29 cellular contexts compared by ENCODE assay signal in the genomic region with DNA sequence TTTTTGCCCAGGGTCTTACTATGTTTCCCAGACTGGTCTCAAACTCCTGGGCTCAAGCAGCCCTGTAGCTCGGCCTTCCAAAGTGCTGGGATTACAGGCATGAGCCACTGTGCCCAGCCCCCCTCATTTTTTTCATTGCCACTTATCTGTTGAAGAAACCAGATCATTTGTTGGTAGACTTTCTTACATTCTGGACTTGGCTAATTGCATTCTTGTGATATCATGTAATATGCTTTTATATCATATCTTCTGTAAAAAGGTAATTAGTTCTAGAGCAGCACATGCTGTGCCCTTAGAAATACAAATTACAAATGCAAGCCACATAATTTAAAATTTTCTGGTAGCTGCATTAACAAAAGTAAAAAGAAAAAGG. TPM values are rescaled to one million over a fixed set of nuclear protein-coding genes. Genes with fewer than 3 reads are reported as not detected.
"Had no signal": no experiment of that assay in that cellular context is flagged by ENCODE, and none has a peak within 500 bp of the region (broad histone marks: within the 10 kb centered on the region; RNA-seq: fewer than 3 reads in every experiment).

No MANE protein-coding gene starts in this region.

- H3K9me3 Mint-ChIP-seq: activated CD4-positive, alpha-beta T cell treated with anti-CD3 and anti-CD28 coated beads, Interleukin-2, amount 10 ng/mL, durations not matched to agents 24 days and 14 days; activated CD8-positive, alpha-beta T cell treated with anti-CD3 and anti-CD28 coated beads for 36 hours; activated naive CD4-positive, alpha-beta T cell treated with anti-CD3 and anti-CD28 coated beads, Interleukin-2, amount 50 U/mL, for 24 hours; activated naive CD8-positive, alpha-beta T cell treated with anti-CD3 and anti-CD28 coated beads, Interleukin-2, amount 10 ng/mL, durations not matched to agents 7 days and 5 days; activated T-cell treated with anti-CD3 and anti-CD28 coated beads, Interleukin-2, amount 50 U/mL, for 24 hours; activated T-helper 2 cell treated with anti-CD3 and anti-CD28 coated beads, Interferon-gamma antibody, Interleukin-2, Interleukin-4, amounts not matched to agents 10 μg/mL and 5 μg/mL and 100 μg/mL, durations not matched to agents 14 hours and 24 hours and 36 hours; T-helper 1 cell treated with Interleukin-12 subunit alpha and Interleukin-12 subunit beta and Interleukin-4 antibody, amounts not matched to agents 30 μg/mL and 1 μg/mL, for 36 hours; T-helper 2 cell treated with Interferon-gamma antibody and Interleukin-4, amounts not matched to agents 5 μg/mL and 100 μg/mL, for 36 hours had no signal

- H3K36me3 Mint-ChIP-seq: activated naive CD8-positive, alpha-beta T cell treated with anti-CD3 and anti-CD28 coated beads, Interleukin-2, amount 10 ng/mL, durations not matched to agents 7 days and 5 days had no signal

- H3K4me3 ChIP-seq: body of pancreas, breast epithelium, PC-9 had no signal

- H3K27ac Mint-ChIP-seq: activated CD4-positive, alpha-beta T cell treated with anti-CD3 and anti-CD28 coated beads, Interleukin-2, amount 10 ng/mL, durations not matched to agents 24 days and 14 days; activated CD8-positive, alpha-beta T cell treated with anti-CD3 and anti-CD28 coated beads for 36 hours; activated naive CD4-positive, alpha-beta T cell treated with anti-CD3 and anti-CD28 coated beads, Interleukin-2, amount 50 U/mL, for 24 hours; activated naive CD8-positive, alpha-beta T cell treated with anti-CD3 and anti-CD28 coated beads, Interleukin-2, amount 10 ng/mL, durations not matched to agents 7 days and 5 days; activated T-cell treated with anti-CD3 and anti-CD28 coated beads, Interleukin-2, amount 50 U/mL, for 24 hours; activated T-helper 2 cell treated with anti-CD3 and anti-CD28 coated beads, Interferon-gamma antibody, Interleukin-2, Interleukin-4, amounts not matched to agents 10 μg/mL and 5 μg/mL and 100 μg/mL, durations not matched to agents 14 hours and 24 hours and 36 hours; T-helper 1 cell treated with Interleukin-12 subunit alpha and Interleukin-12 subunit beta and Interleukin-4 antibody, amounts not matched to agents 30 μg/mL and 1 μg/mL, for 36 hours; T-helper 2 cell treated with Interferon-gamma antibody and Interleukin-4, amounts not matched to agents 5 μg/mL and 100 μg/mL, for 36 hours had no signal

- H3K4me3 Mint-ChIP-seq: activated CD4-positive, alpha-beta T cell treated with anti-CD3 and anti-CD28 coated beads, Interleukin-2, amount 10 ng/mL, durations not matched to agents 24 days and 14 days; activated CD8-positive, alpha-beta T cell treated with anti-CD3 and anti-CD28 coated beads for 36 hours; activated naive CD4-positive, alpha-beta T cell treated with anti-CD3 and anti-CD28 coated beads, Interleukin-2, amount 50 U/mL, for 24 hours; activated naive CD8-positive, alpha-beta T cell treated with anti-CD3 and anti-CD28 coated beads, Interleukin-2, amount 10 ng/mL, durations not matched to agents 7 days and 5 days; activated T-cell treated with anti-CD3 and anti-CD28 coated beads, Interleukin-2, amount 50 U/mL, for 24 hours; T-helper 1 cell treated with Interleukin-12 subunit alpha and Interleukin-12 subunit beta and Interleukin-4 antibody, amounts not matched to agents 30 μg/mL and 1 μg/mL, for 36 hours; T-helper 2 cell treated with Interferon-gamma antibody and Interleukin-4, amounts not matched to agents 5 μg/mL and 100 μg/mL, for 36 hours had no signal

- H3K9me3 ChIP-seq: body of pancreas, breast epithelium had no signal

- H3K4me1 Mint-ChIP-seq: activated CD4-positive, alpha-beta T cell treated with anti-CD3 and anti-CD28 coated beads, Interleukin-2, amount 10 ng/mL, durations not matched to agents 24 days and 14 days; activated naive CD4-positive, alpha-beta T cell treated with anti-CD3 and anti-CD28 coated beads, Interleukin-2, amount 50 U/mL, for 24 hours; activated naive CD8-positive, alpha-beta T cell treated with anti-CD3 and anti-CD28 coated beads, Interleukin-2, amount 10 ng/mL, durations not matched to agents 7 days and 5 days had no signal

- H3K27ac ChIP-seq: body of pancreas, breast epithelium, PC-9, RWPE1 had no signal

- H3K4me1 ChIP-seq: body of pancreas, breast epithelium had no signal

- H3K36me3 ChIP-seq: breast epithelium had no signal

- FAIRE-seq: astrocyte, RCC 7860, TTC549 had no signal

- ATAC-seq: activated CD8-positive, alpha-beta T cell treated with anti-CD3 and anti-CD28 coated beads for 36 hours; body of pancreas; Right ventricle myocardium inferior had no signal

- H3K4me2 ChIP-seq: PC-9 had no signal

- H3K27me3 ChIP-seq: body of pancreas, breast epithelium had no signal

- DNase-seq: activated CD4-positive, alpha-beta T cell treated with anti-CD3 and anti-CD28 coated beads, Interleukin-2, amount 10 ng/mL, durations not matched to agents 24 days and 14 days; activated CD4-positive, alpha-beta T cell treated with anti-CD3 and anti-CD28 coated beads, Interleukin-2, amount 50 U/mL, for 4 hours; activated CD8-positive, alpha-beta T cell treated with anti-CD3 and anti-CD28 coated beads for 36 hours; activated gamma-delta T cell; activated naive CD4-positive, alpha-beta T cell treated with Interleukin-2 at 50 U/mL for 16 hours; activated naive CD8-positive, alpha-beta T cell treated with anti-CD3 and anti-CD28 coated beads, Interleukin-2, amount 10 ng/mL, durations not matched to agents 7 days and 5 days; activated T-cell treated with anti-CD3 and anti-CD28 coated beads, Interleukin-2, amount 50 U/mL, for 24 hours; body of pancreas; Karpas-422; KBM-7; NCI-H1105; NCI-H1436; NCI-H1694; NCI-H1930; NCI-H2081 treated with DMSO at 0.1 percent for 48 hours; NCI-H510A; NCI-H526; NCI-H748 treated with DMSO at 0.1 percent for 48 hours; PC-9 had no signal

RNA-seq across cellular contexts. Expression of a gene that starts 53.9 kb away (rescaled TPM):
- total RNA-seq: activated naive CD8-positive, alpha-beta T cell treated with anti-CD3 and anti-CD28 coated beads, Interleukin-2, amount 10 ng/mL, durations not matched to agents 7 days and 5 days; activated T-helper 2 cell treated with anti-CD3 and anti-CD28 coated beads, Interferon-gamma antibody, Interleukin-2, Interleukin-4, amounts not matched to agents 10 μg/mL and 5 μg/mL and 100 μg/mL, durations not matched to agents 14 hours and 24 hours and 36 hours had no signal
